Comparison of ENCODE assay signal across 9 cellular contexts in genomic region chr17:47423406-47424295, GRCh38.
DNase-seq lines count a peak whose midpoint lies in the region; ATAC-seq and TF ChIP-seq lines count a peak whose summit lies in the region.
"Had no signal": no experiment of that assay in that cellular context is flagged by ENCODE, and none has a peak within 500 bp of the region (broad histone marks: within the 10 kb centered on the region; RNA-seq: fewer than 3 reads in every experiment).

No MANE protein-coding gene starts in this region.

- H3K4me2 ChIP-seq in KMS-11, result peak overlapping the region; percentile 44

- intact Hi-C loops in activated T-helper 2 cell treated with anti-CD3 and anti-CD28 coated beads, Interferon-gamma antibody, Interleukin-2, Interleukin-4, amounts not matched to agents 10 μg/mL and 5 μg/mL and 100 μg/mL, durations not matched to agents 14 hours and 24 hours and 36 hours (cut with micrococcal nuclease), result no loop called here

- no peak overlapping the region for H3K27ac Mint-ChIP-seq in activated T-helper 2 cell treated with anti-CD3 and anti-CD28 coated beads, Interferon-gamma antibody, Interleukin-2, Interleukin-4, amounts not matched to agents 10 μg/mL and 5 μg/mL and 100 μg/mL, durations not matched to agents 14 hours and 24 hours and 36 hours

- no peak for TF ChIP-seq CTCF in C4-2B (conservative IDR thresholded peaks at IDR 0.05)
- no peak for TF ChIP-seq CTCF in KMS-11 (conservative IDR thresholded peaks at IDR 0.05; ENCODE audit: low read depth, low read length)

- no peaks in the 10 kb centered on the region for H3K79me2 ChIP-seq in KMS-11 (ENCODE audit: insufficient read depth, low read depth)

- H3K27me3 ChIP-seq in KMS-11 (ENCODE audit: insufficient read depth, low read depth), result peaks cover 8% of the 10 kb centered on the region; the same call in 1 of the 2 replicates

- ATAC-seq in stimulated activated naive CD8-positive, alpha-beta T cell treated with anti-CD3 and anti-CD28 coated beads, Interleukin-15, Interleukin-2, amounts not matched to agents 100 U/mL and 50 U/mL, for 24 hours, result peak; percentile 36
- no peak for ATAC-seq in HG03095 (IDR thresholded peaks at IDR 0.05; ENCODE audit: unreplicated experiment)
- no peak for ATAC-seq in HG02678 (IDR thresholded peaks at IDR 0.05; ENCODE audit: unreplicated experiment)

- no peaks in the 10 kb centered on the region for H3K36me3 ChIP-seq in KMS-11 (ENCODE audit: insufficient read depth)

- H3K27ac ChIP-seq in C4-2B (peak overlapping the region; percentile 17; the same call in 1 of the 2 replicates), KMS-11 (no peak overlapping the region)
- H3K27ac ChIP-seq: epithelial cell of prostate had no signal

- no peaks in the 10 kb centered on the region for H4K20me1 ChIP-seq in KMS-11 (ENCODE audit: insufficient read depth)

- H3K4me3 ChIP-seq in KMS-11 (IDR thresholded peaks at IDR 0.05; ENCODE audit: insufficient read depth, low read depth, low read length), result no peak overlapping the region

- H2AFZ ChIP-seq in KMS-11 (ENCODE audit: low read depth), result peak overlapping the region; percentile 52

- DNase-seq in astrocyte of the hippocampus (ENCODE audit: low read depth, low spot score) (peak; percentile 42), iPS-NIHi11 (ENCODE audit: low spot score) (peak; percentile 83)
- DNase-seq in stimulated activated naive CD8-positive, alpha-beta T cell treated with anti-CD3 and anti-CD28 coated beads, Interleukin-15, Interleukin-2, amounts not matched to agents 100 U/mL and 50 U/mL, for 24 hours, result peak; percentile 25
- no peak for DNase-seq in activated T-helper 2 cell treated with anti-CD3 and anti-CD28 coated beads, Interferon-gamma antibody, Interleukin-2, Interleukin-4, amounts not matched to agents 10 μg/mL and 5 μg/mL and 100 μg/mL, durations not matched to agents 14 hours and 24 hours and 36 hours (ENCODE audit: low spot score)

- H3K27me3 Mint-ChIP-seq in activated T-helper 2 cell treated with anti-CD3 and anti-CD28 coated beads, Interferon-gamma antibody, Interleukin-2, Interleukin-4, amounts not matched to agents 10 μg/mL and 5 μg/mL and 100 μg/mL, durations not matched to agents 14 hours and 24 hours and 36 hours (ENCODE audit: low read depth), result peaks cover 14% of the 10 kb centered on the region

- no peak overlapping the region for H3K9ac ChIP-seq in KMS-11

- no peaks in the 10 kb centered on the region for H3K9me3 Mint-ChIP-seq in activated T-helper 2 cell treated with anti-CD3 and anti-CD28 coated beads, Interferon-gamma antibody, Interleukin-2, Interleukin-4, amounts not matched to agents 10 μg/mL and 5 μg/mL and 100 μg/mL, durations not matched to agents 14 hours and 24 hours and 36 hours

- H3K4me1 ChIP-seq in KMS-11 (ENCODE audit: low read depth, poor library complexity, severe bottlenecking), result peaks cover 6% of the 10 kb centered on the region

- H3K4me1 Mint-ChIP-seq in activated T-helper 2 cell treated with anti-CD3 and anti-CD28 coated beads, Interferon-gamma antibody, Interleukin-2, Interleukin-4, amounts not matched to agents 10 μg/mL and 5 μg/mL and 100 μg/mL, durations not matched to agents 14 hours and 24 hours and 36 hours (ENCODE audit: low read depth), result peaks cover 10% of the 10 kb centered on the region

- H3K36me3 Mint-ChIP-seq in activated T-helper 2 cell treated with anti-CD3 and anti-CD28 coated beads, Interferon-gamma antibody, Interleukin-2, Interleukin-4, amounts not matched to agents 10 μg/mL and 5 μg/mL and 100 μg/mL, durations not matched to agents 14 hours and 24 hours and 36 hours (ENCODE audit: low read depth), result peaks cover 22% of the 10 kb centered on the region

- H3K4me3 Mint-ChIP-seq in activated T-helper 2 cell treated with anti-CD3 and anti-CD28 coated beads, Interferon-gamma antibody, Interleukin-2, Interleukin-4, amounts not matched to agents 10 μg/mL and 5 μg/mL and 100 μg/mL, durations not matched to agents 14 hours and 24 hours and 36 hours (ENCODE audit: low read depth), result no peak overlapping the region
